ENCODE assay signal across 8 cellular contexts in genomic region chr6:142926494-142927273, GRCh38. TPM values are rescaled to one million over a fixed set of nuclear protein-coding genes. Genes with fewer than 3 reads are reported as not detected.
DNase-seq lines count a peak whose midpoint lies in the region; ATAC-seq, FAIRE-seq and TF ChIP-seq lines count a peak whose summit lies in the region.

No MANE protein-coding gene starts in this region.

- peaks cover 3% of the 10 kb centered on the region for H3K36me3 Mint-ChIP-seq in activated B cell treated with CpG ODN at 0.5 μM for 24 hours (ENCODE audit: low read depth)

- peak overlapping the region; percentile 93 for H3K27ac Mint-ChIP-seq in activated B cell treated with CpG ODN at 0.5 μM for 24 hours

- peak overlapping the region; percentile 96 for H3K23ac ChIP-seq in IMR-90 (ENCODE audit: low read depth, low read length)

- H3K79me1 ChIP-seq in IMR-90 (ENCODE audit: low read depth in 1 of 2, low read length in 2 of 2), result peaks cover 19 to 49% of the 10 kb centered on the region in 2 experiments; a peak in 3 of 4 replicates

- POLR2A ChIA-PET in IMR-90 (lab: Charles Lee; ENCODE audit: unreplicated experiment) (no interaction called here), activated B cell treated with CpG ODN at 0.5 μM for 24 hours (lab: Charles Lee) (interaction anchor here (0.5 to 3.6 kb wide), 19 partner anchors 8 to 501 kb away, joined by 3 to 32 read pairs (median 9); partner anchors contain the start of gene HIVEP2)

- H2AK5ac ChIP-seq in IMR-90 (ENCODE audit: low read depth, low read length), result peak overlapping the region; percentile 80

- TF ChIP-seq CTCF in IMR-90 (conservative IDR thresholded peaks at IDR 0.05; ENCODE audit: low read depth, low read length) (no peak), activated B cell treated with CpG ODN at 0.5 μM for 24 hours (IDR thresholded peaks at IDR 0.05) (no peak), keratinocyte (optimal IDR thresholded peaks at IDR 0.05 in 1 of 3, IDR thresholded peaks at IDR 0.05 in 1 of 3, conservative IDR thresholded peaks at IDR 0.05 in 1 of 3; ENCODE audit: extremely low read depth in 1 of 3, insufficient read depth in 2 of 3, low read length in 3 of 3) (no peak)

- H2BK5ac ChIP-seq in IMR-90 (ENCODE audit: low read depth, low read length, poor library complexity, severe bottlenecking), result peak overlapping the region; percentile 85

- H2BK120ac ChIP-seq in IMR-90 (ENCODE audit: low read depth, low read length), result peak overlapping the region; percentile 76

- 5% methylated on average over 45 of the region's 76 CpGs; no CpG with 5 or more reads in 1 of the 2 experiments for WGBS in IMR-90 (ENCODE audit: extremely low coverage in 2 of 2, insufficient read length in 1 of 2), 2 experiments

- peak overlapping the region; percentile 78 to 90 for H4K8ac ChIP-seq in IMR-90 (ENCODE audit: low read depth in 2 of 2, low read length in 2 of 2)

- H3K14ac ChIP-seq in IMR-90 (replicated peaks; ENCODE audit: low read depth, low read length), result peak overlapping the region; percentile 81

- peak overlapping the region; percentile 89 for H4K91ac ChIP-seq in IMR-90 (ENCODE audit: insufficient read depth, low read depth, low read length)

- H4K20me1 ChIP-seq in IMR-90 (ENCODE audit: insufficient read depth, low read length), result no peaks in the 10 kb centered on the region; the same call in 1 of the 2 replicates
- H4K20me1 ChIP-seq in keratinocyte (ENCODE audit: control insufficient read depth, extremely low read depth, insufficient read depth, low read length), result no peaks in the 10 kb centered on the region

- peak overlapping the region; percentile 75 for H3K4ac ChIP-seq in IMR-90 (ENCODE audit: low read depth, low read length)

- no peaks in the 10 kb centered on the region for H3K9me3 Mint-ChIP-seq in activated B cell treated with CpG ODN at 0.5 μM for 24 hours

- peak overlapping the region; percentile 95 for H2AFZ ChIP-seq in IMR-90 (replicated peaks; ENCODE audit: low read length, poor library complexity)
- peak overlapping the region; percentile 67 for H2AFZ ChIP-seq in keratinocyte (ENCODE audit: control insufficient read depth, low read length)

- H2AK9ac ChIP-seq in IMR-90 (replicated peaks; ENCODE audit: low read depth, low read length, poor library complexity), result peak overlapping the region; percentile 87

- H3K27me3 ChIP-seq in IMR-90 (ENCODE audit: control insufficient read depth, insufficient read depth, low read length), result no peaks in the 10 kb centered on the region
- no peaks in the 10 kb centered on the region for H3K27me3 ChIP-seq in keratinocyte (ENCODE audit: control insufficient read depth, extremely low read depth, insufficient read depth, low read length)

- no TSS peak for BruUV-seq in IMR-90 (replicated peaks; lab: Mats Ljungman, UMichigan)

- peak overlapping the region; percentile 56 for H4K5ac ChIP-seq in IMR-90 (ENCODE audit: low read depth, low read length)

- H3K9me3 ChIP-seq in IMR-90 (ENCODE audit: control insufficient read depth, insufficient read depth, low read length), result no peaks in the 10 kb centered on the region
- no peaks in the 10 kb centered on the region for H3K9me3 ChIP-seq in keratinocyte (ENCODE audit: control insufficient read depth, low read depth, low read length)

- H3K9me1 ChIP-seq in IMR-90 (ENCODE audit: insufficient read depth, low read length) (no peaks in the 10 kb centered on the region), keratinocyte (ENCODE audit: control insufficient read depth, extremely low read depth, insufficient read depth, low read length) (no peaks in the 10 kb centered on the region)

- H3K4me1 ChIP-seq in IMR-90 (ENCODE audit: control insufficient read depth, insufficient read depth, low read length) (no peaks in the 10 kb centered on the region; the same call in 1 of the 2 replicates), keratinocyte (ENCODE audit: control insufficient read depth, extremely low read depth, insufficient read depth, low read length) (peaks cover 10% of the 10 kb centered on the region)

- H3K4me2 ChIP-seq in IMR-90 (ENCODE audit: low read depth, low read length) (peak overlapping the region; percentile 87), keratinocyte (ENCODE audit: control insufficient read depth, extremely low read depth, insufficient read depth, low read depth, low read length) (peak overlapping the region; percentile 94)

- peak overlapping the region; percentile 87; the same call in 1 of the 3 replicates for H2BK15ac ChIP-seq in IMR-90 (ENCODE audit: low read depth, low read length)

- H3K27ac ChIP-seq in IMR-90 (ENCODE audit: insufficient read depth, low read length) (peak overlapping the region; percentile 82), keratinocyte (ENCODE audit: control insufficient read depth, insufficient read depth, low read length) (peak overlapping the region; percentile 65)

- H3K4me3 Mint-ChIP-seq in activated B cell treated with CpG ODN at 0.5 μM for 24 hours, result peak overlapping the region; percentile 86

- TF ChIP-seq RAD21 in IMR-90 (IDR thresholded peaks at IDR 0.05; ENCODE audit: low read length), result peak; percentile 24; the same call in 1 of the 2 replicates

- peaks cover 50% of the 10 kb centered on the region for H3K4me1 Mint-ChIP-seq in activated B cell treated with CpG ODN at 0.5 μM for 24 hours

- dilution Hi-C loops in IMR-90 (cut with HindIII; ENCODE audit: low sequenced_read_pairs, unreplicated experiment) (no loop called here), keratinocyte (cut with MboI; ENCODE audit: extremely low pct_ligation_motif_present, low sequenced_read_pairs) (no loop called here)

- intact Hi-C loops in IMR-90 (cut with micrococcal nuclease) (loop anchor here (1.0 to 5.0 kb wide), 2 partner anchors 23 to 79 kb away; no protein-coding TSS in a partner anchor), activated B cell treated with CpG ODN at 0.5 μM for 24 hours (cut with micrococcal nuclease) (loop anchor here (1.0 to 5.0 kb wide), 5 partner anchors 8 to 84 kb away; no protein-coding TSS in a partner anchor)

- H3K36me3 ChIP-seq in IMR-90 (ENCODE audit: control insufficient read depth, insufficient read depth, low read length) (no peaks in the 10 kb centered on the region), keratinocyte (ENCODE audit: control insufficient read depth in 2 of 2, extremely low read depth in 1 of 2, insufficient read depth in 2 of 2, low read length in 2 of 2) (no peaks in the 10 kb centered on the region)

- H3K56ac ChIP-seq in IMR-90 (ENCODE audit: extremely low read depth, insufficient read depth, low read length), result peak overlapping the region; percentile 75

- peak overlapping the region; percentile 73 for H3K4me3 ChIP-seq in IMR-90 (ENCODE audit: insufficient read depth, low read depth, low read length)
- peak overlapping the region; percentile 45 to 77 (median 67) for H3K4me3 ChIP-seq in keratinocyte (ENCODE audit: control insufficient read depth in 2 of 3, extremely low read depth in 1 of 3, insufficient read depth in 2 of 3, low read depth in 1 of 3, low read length in 3 of 3)

- peak overlapping the region; percentile 74; the same call in 1 of the 2 replicates for H2BK20ac ChIP-seq in IMR-90 (ENCODE audit: low read depth, low read length)

- CTCF ChIA-PET in IMR-90 (lab: Yijun Ruan, JAX) (interaction anchor here (0.6 to 1.1 kb wide), 2 partner anchors 233 to 1267 kb away, joined by 3 read pairs; no protein-coding TSS in a partner anchor), activated B cell treated with CpG ODN at 0.5 μM for 24 hours (lab: Charles Lee) (interaction anchor here (0.6 to 1.2 kb wide), 5 partner anchors 70 to 184 kb away, joined by 3 read pairs; no protein-coding TSS in a partner anchor)

- H3K79me2 ChIP-seq in keratinocyte (ENCODE audit: control insufficient read depth, insufficient read depth, low read length), result peaks cover 21% of the 10 kb centered on the region

- H3K9ac ChIP-seq in IMR-90 (ENCODE audit: low read depth, low read length) (peak overlapping the region; percentile 81), keratinocyte (ENCODE audit: control insufficient read depth, extremely low read depth, insufficient read depth, low read length) (peak overlapping the region; percentile 84)

- DNase-seq in GM03348 (ENCODE audit: low spot score) (peak; percentile 88), IMR-90 (peak; percentile 90), activated B cell treated with CpG ODN at 0.5 μM for 24 hours (peak; percentile 72), cerebellum (ENCODE audit: low spot score) (peak; percentile 47), keratinocyte (ENCODE audit: low read depth, low spot score) (no peak), NCI-H1092 (lab: John Stamatoyannopoulos, UW) (no peak)
- DNase-seq in stimulated activated CD4-positive, alpha-beta T cell treated with anti-CD3 and anti-CD28 coated beads, Interleukin-12 subunit alpha, Interleukin-12 subunit beta, amount 100 ng/mL, for 4 hours, result peak; percentile 54

- in situ Hi-C loops in IMR-90 (cut with MboI; ENCODE audit: low sequenced_read_pairs), result no loop called here

- no peak for FAIRE-seq in keratinocyte (lab: Jason Lieb, UNC)

- TF ChIP-seq POLR2A in IMR-90 (IDR thresholded peaks at IDR 0.05; ENCODE audit: low read depth, low read length), result peak; percentile 72

- peak overlapping the region; percentile 89 for H3K18ac ChIP-seq in IMR-90 (ENCODE audit: low read depth, low read length)

- ATAC-seq in GM21576 (IDR thresholded peaks at IDR 0.05; ENCODE audit: unreplicated experiment) (peak; percentile 91), IMR-90 (ENCODE audit: low read depth) (peak; percentile 90), activated B cell treated with CpG ODN at 0.5 μM for 24 hours (ENCODE audit: low read depth) (peak; percentile 93)

- H3K27me3 Mint-ChIP-seq in activated B cell treated with CpG ODN at 0.5 μM for 24 hours, result no peaks in the 10 kb centered on the region

TF ChIP-seq in IMR-90, 13 proteins besides CTCF, POLR2A, EP300 and RAD21 (continues in another document):
- TF ChIP-seq BHLHE40 (IDR thresholded peaks at IDR 0.05; ENCODE audit: low read depth, low read length), result 0 out of 2 replicates have a peak, but pooled peaks have one; percentile 15
- TF ChIP-seq CEBPB (IDR thresholded peaks at IDR 0.05; ENCODE audit: low read depth, low read length), result 0 out of 2 replicates have a peak, but pooled peaks have one; percentile 20
- TF ChIP-seq NFE2L2 (IDR thresholded peaks at IDR 0.05; ENCODE audit: low read depth, low read length), result no peak

RNA-seq across cellular contexts. Expression of gene HIVEP2, which starts 18.3 kb away (rescaled TPM):
- total RNA-seq in IMR-90 (2012; rRNA removed) (11.1 and 11.3 TPM in 2 replicates), activated B cell treated with CpG ODN at 0.5 μM for 24 hours (22.2 and 25.4 TPM in 2 replicates), cerebellum (31.3 TPM)
- polyA plus RNA-seq in IMR-90 (2012; rRNA removed) (4.2 and 4.3 TPM in 2 replicates), keratinocyte (5.9 to 8.9 TPM (median 6.5 TPM) in 3 replicates)
- polyA plus RNA-seq in IMR-90 (2012; cell fraction: cytosol; rRNA removed), result 1.4 and 1.5 TPM in 2 replicates
- polyA plus RNA-seq in IMR-90 (2012; cell fraction: nucleus; rRNA removed; ENCODE audit: low replicate concordance), result 2.9 and 6.6 TPM in 2 replicates
- polyA plus RNA-seq in keratinocyte (2011; ENCODE audit: low read depth), result 9.0 TPM
- polyA plus RNA-seq in keratinocyte (2011; cell fraction: cytosol; rRNA removed), result 3.9 and 4.8 TPM in 2 replicates
- 17.0 and 18.4 TPM in 2 replicates for polyA plus RNA-seq in keratinocyte (2011; cell fraction: nucleus; rRNA removed)
- polyA plus RNA-seq in keratinocyte (2012; ENCODE audit: low replicate concordance), result 8.4 and 8.7 TPM in 2 replicates
- 15.0 to 21.8 TPM (median 15.5 TPM) in 3 replicates for polyA minus RNA-seq in keratinocyte
- polyA minus RNA-seq in keratinocyte (2011; cell fraction: cytosol; rRNA and poly(A)+ RNA removed), result 4.2 TPM
- 13.5 and 26.3 TPM in 2 replicates for polyA minus RNA-seq in keratinocyte (2011; cell fraction: nucleus; rRNA and poly(A)+ RNA removed)

Comparison
In these comparisons a context has a peak if more than half of its experiments do, and no peak if none do; other contexts are left out.
1. DNase-seq: peak in GM03348 (single experiment), IMR-90 (single experiment), activated B cell treated with CpG ODN at 0.5 μM for 24 hours (single experiment), cerebellum (single experiment) and stimulated activated CD4-positive, alpha-beta T cell treated with anti-CD3 and anti-CD28 coated beads, Interleukin-12 subunit alpha, Interleukin-12 subunit beta, amount 100 ng/mL, for 4 hours (single experiment); none in keratinocyte (single experiment) and NCI-H1092 (single experiment).
2. Peak in every context shown above with its lines, with median percentiles within 50 percentile points of each other: ATAC-seq.